1 cellular context compared by ENCODE assay signal in the genomic region with DNA sequence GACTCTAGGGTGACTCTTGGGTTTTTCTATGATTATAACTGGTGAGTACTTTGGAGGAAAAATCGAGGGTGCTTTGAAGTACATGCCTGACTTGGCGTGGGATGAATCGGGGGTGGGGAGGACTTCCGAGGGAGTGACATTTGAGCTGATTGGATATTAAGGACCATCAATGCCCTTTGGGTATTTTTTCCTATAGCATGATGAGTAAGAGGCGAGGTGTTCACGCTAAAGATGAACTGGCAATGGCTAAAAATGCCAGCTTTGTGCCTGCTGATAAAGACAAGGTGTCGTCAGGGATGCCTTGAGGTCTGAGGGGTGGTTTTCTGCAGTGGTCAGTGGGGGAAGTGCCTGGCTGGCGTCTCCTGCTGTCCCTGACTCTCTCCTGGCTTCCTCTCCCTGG.
TF ChIP-seq lines count a peak whose summit lies in the region.

No MANE protein-coding gene starts in this region.

TF ChIP-seq in GM23338, 12 proteins besides CTCF, POLR2A, EP300 and RAD21 (continued from another document):
- TF ChIP-seq, protein P1, sequence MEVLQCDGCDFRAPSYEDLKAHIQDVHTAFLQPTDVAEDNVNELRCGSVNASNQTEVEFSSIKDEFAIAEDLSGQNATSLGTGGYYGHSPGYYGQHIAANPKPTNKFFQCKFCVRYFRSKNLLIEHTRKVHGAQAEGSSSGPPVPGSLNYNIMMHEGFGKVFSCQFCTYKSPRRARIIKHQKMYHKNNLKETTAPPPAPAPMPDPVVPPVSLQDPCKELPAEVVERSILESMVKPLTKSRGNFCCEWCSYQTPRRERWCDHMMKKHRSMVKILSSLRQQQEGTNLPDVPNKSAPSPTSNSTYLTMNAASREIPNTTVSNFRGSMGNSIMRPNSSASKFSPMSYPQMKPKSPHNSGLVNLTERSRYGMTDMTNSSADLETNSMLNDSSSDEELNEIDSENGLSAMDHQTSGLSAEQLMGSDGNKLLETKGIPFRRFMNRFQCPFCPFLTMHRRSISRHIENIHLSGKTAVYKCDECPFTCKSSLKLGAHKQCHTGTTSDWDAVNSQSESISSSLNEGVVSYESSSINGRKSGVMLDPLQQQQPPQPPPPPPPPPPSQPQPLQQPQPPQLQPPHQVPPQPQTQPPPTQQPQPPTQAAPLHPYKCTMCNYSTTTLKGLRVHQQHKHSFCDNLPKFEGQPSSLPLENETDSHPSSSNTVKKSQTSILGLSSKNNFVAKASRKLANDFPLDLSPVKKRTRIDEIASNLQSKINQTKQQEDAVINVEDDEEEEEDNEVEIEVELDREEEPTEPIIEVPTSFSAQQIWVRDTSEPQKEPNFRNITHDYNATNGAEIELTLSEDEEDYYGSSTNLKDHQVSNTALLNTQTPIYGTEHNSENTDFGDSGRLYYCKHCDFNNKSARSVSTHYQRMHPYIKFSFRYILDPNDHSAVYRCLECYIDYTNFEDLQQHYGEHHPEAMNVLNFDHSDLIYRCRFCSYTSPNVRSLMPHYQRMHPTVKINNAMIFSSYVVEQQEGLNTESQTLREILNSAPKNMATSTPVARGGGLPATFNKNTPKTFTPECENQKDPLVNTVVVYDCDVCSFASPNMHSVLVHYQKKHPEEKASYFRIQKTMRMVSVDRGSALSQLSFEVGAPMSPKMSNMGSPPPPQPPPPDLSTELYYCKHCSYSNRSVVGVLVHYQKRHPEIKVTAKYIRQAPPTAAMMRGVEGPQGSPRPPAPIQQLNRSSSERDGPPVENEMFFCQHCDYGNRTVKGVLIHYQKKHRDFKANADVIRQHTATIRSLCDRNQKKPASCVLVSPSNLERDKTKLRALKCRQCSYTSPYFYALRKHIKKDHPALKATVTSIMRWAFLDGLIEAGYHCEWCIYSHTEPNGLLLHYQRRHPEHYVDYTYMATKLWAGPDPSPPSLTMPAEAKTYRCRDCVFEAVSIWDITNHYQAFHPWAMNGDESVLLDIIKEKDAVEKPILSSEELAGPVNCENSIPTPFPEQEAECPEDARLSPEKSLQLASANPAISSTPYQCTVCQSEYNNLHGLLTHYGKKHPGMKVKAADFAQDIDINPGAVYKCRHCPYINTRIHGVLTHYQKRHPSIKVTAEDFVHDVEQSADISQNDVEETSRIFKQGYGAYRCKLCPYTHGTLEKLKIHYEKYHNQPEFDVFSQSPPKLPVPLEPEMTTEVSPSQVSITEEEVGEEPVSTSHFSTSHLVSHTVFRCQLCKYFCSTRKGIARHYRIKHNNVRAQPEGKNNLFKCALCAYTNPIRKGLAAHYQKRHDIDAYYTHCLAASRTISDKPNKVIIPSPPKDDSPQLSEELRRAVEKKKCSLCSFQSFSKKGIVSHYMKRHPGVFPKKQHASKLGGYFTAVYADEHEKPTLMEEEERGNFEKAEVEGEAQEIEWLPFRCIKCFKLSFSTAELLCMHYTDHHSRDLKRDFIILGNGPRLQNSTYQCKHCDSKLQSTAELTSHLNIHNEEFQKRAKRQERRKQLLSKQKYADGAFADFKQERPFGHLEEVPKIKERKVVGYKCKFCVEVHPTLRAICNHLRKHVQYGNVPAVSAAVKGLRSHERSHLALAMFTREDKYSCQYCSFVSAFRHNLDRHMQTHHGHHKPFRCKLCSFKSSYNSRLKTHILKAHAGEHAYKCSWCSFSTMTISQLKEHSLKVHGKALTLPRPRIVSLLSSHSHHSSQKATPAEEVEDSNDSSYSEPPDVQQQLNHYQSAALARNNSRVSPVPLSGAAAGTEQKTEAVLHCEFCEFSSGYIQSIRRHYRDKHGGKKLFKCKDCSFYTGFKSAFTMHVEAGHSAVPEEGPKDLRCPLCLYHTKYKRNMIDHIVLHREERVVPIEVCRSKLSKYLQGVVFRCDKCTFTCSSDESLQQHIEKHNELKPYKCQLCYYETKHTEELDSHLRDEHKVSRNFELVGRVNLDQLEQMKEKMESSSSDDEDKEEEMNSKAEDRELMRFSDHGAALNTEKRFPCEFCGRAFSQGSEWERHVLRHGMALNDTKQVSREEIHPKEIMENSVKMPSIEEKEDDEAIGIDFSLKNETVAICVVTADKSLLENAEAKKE (CRISPR knock-in tag; IDR thresholded peaks at IDR 0.05), result no peak
